8 cellular contexts compared by ENCODE assay signal in the genomic region with DNA sequence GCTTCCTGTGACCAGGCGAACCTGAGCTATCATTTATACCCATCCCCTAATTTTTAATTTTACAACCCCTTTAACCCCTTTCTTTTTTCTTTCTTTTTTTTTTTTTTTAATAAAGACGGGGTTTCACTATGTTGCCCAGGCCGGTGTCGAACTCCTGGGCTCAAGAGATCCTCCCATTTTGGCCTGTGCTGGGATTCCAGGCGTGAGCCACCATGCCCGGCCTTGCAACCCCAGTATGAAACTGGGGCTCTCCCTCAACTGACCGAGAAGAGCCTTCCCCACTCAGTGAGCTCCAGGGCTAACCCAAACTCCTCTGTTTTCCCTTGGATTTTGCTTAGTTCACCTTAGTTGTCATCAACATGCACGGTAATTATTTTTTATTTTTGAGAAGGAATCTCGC. TPM values are rescaled to one million over a fixed set of nuclear protein-coding genes. Genes with fewer than 3 reads are reported as not detected.
DNase-seq lines count a peak whose midpoint lies in the region; ATAC-seq, FAIRE-seq and TF ChIP-seq lines count a peak whose summit lies in the region.

No MANE protein-coding gene starts in this region.

- TF ChIP-seq CTCF in WI38 (IDR thresholded peaks at IDR 0.05; ENCODE audit: low read depth, low read length) (no peak), glutamatergic neuron (IDR thresholded peaks at IDR 0.05; ENCODE audit: partially characterized antibody, unreplicated experiment) (no peak)

- FAIRE-seq in small intestine (lab: Jason Lieb, UNC) = no peak

- H3K27me3 ChIP-seq in H7 (ENCODE audit: control insufficient read depth, insufficient read depth, low read length) (no peaks in the 10 kb centered on the region), small intestine (ENCODE audit: control insufficient read depth in 2 of 2, insufficient read depth in 2 of 2, low read length in 2 of 2) (no peaks in the 10 kb centered on the region)

- peaks cover 8% of the 10 kb centered on the region for H3K27me3 Mint-ChIP-seq in glutamatergic neuron (ENCODE audit: unreplicated experiment)

- peak overlapping the region; percentile 100 for H3K27ac Mint-ChIP-seq in glutamatergic neuron (ENCODE audit: unreplicated experiment)

- peaks cover 5% of the 10 kb centered on the region for H3K4me1 Mint-ChIP-seq in glutamatergic neuron (ENCODE audit: low read depth, unreplicated experiment)

- H3K4me3 Mint-ChIP-seq in glutamatergic neuron (ENCODE audit: unreplicated experiment) = peak overlapping the region; percentile 99

- peaks cover 2% of the 10 kb centered on the region for H3K9me3 Mint-ChIP-seq in glutamatergic neuron (ENCODE audit: unreplicated experiment)

- 31 to 36% (median 32%) methylated on average over 9 of the region's 9 CpGs for WGBS in small intestine, 3 donors

- DNase-seq in H7 (no peak), glutamatergic neuron (no peak), small intestine (no peak), NCI-H82 (lab: John Stamatoyannopoulos, UW) (no peak)
- DNase-seq in stimulated activated CD4-positive, alpha-beta T cell treated with anti-CD3 and anti-CD28 coated beads, Interleukin-2, amount 100 ng/mL, for 48 hours = no peak

- no peaks in the 10 kb centered on the region for H3K9me3 ChIP-seq in small intestine (ENCODE audit: control insufficient read depth, low read depth)

- no peaks in the 10 kb centered on the region for H3K36me3 Mint-ChIP-seq in glutamatergic neuron (ENCODE audit: unreplicated experiment)

- H3K4me1 ChIP-seq in small intestine (ENCODE audit: control insufficient read depth in 2 of 2, insufficient read depth in 1 of 2, low read depth in 1 of 2, low read length in 1 of 2) = peaks cover 10 to 15% of the 10 kb centered on the region in 2 donors

- peak overlapping the region in 1 of 2 donors; percentile 98 for H3K27ac ChIP-seq in small intestine (ENCODE audit: low read depth in 1 of 2, low read length in 1 of 2)

- H3K4me3 ChIP-seq in H7 (ENCODE audit: insufficient read depth, low read depth, low read length) = peak overlapping the region; percentile 78
- H3K4me3 ChIP-seq in WI38 (ENCODE audit: low read depth, low read length) = peak overlapping the region; percentile 95
- H3K4me3 ChIP-seq in small intestine (ENCODE audit: low read depth in 1 of 2, low read length in 2 of 2) = peak overlapping the region; percentile 75 to 89

- H3K36me3 ChIP-seq in H7 (replicated peaks; ENCODE audit: control insufficient read depth, insufficient read depth, low read length) = peaks cover 7% of the 10 kb centered on the region
- H3K36me3 ChIP-seq in small intestine (ENCODE audit: control insufficient read depth in 2 of 2, insufficient read depth in 2 of 2, low read length in 2 of 2) = no peaks in the 10 kb centered on the region

- ATAC-seq in GM19452 (IDR thresholded peaks at IDR 0.05; ENCODE audit: unreplicated experiment) (no peak), HG02938 (IDR thresholded peaks at IDR 0.05; ENCODE audit: unreplicated experiment) (no peak)

RNA-seq across cellular contexts. Expression of a gene that starts 1.0 kb away (rescaled TPM):
- total RNA-seq in H7 (2014; rRNA removed; shearing (Covaris generic)) = 54.8 and 66.3 TPM in 2 replicates
- 53.1 TPM for total RNA-seq in glutamatergic neuron (ENCODE audit: unreplicated experiment)
- polyA plus RNA-seq in small intestine = 10 to 100 TPM in 2 of 3 donors, 1 to 10 TPM in 1; 5.8 to 17.8 (median 10.3) TPM

RNA-seq across cellular contexts. Expression of a gene that starts 1.3 kb away (rescaled TPM):
- 207 and 236 TPM in 2 replicates for total RNA-seq in H7 (2014; rRNA removed; shearing (Covaris generic))
- 85.2 TPM for total RNA-seq in glutamatergic neuron (ENCODE audit: unreplicated experiment)
- polyA plus RNA-seq in small intestine = 1,000 to 10,000 TPM in 1 of 3 donors, 100 to 1,000 TPM in 2; 539 to 1,286 (median 880) TPM

RNA-seq across cellular contexts. Expression of a gene that starts 16.4 kb away (rescaled TPM):
- total RNA-seq in H7 (2014; rRNA removed; shearing (Covaris generic)) = 18.9 and 31.5 TPM in 2 replicates
- total RNA-seq in glutamatergic neuron (ENCODE audit: unreplicated experiment) = 39.8 TPM
- polyA plus RNA-seq in small intestine = 10 to 100 TPM in 1 of 3 donors, 1 to 10 TPM in 2; 6.8 to 11.0 (median 7.0) TPM
